8 cellular contexts compared by ENCODE assay signal in the genomic region with DNA sequence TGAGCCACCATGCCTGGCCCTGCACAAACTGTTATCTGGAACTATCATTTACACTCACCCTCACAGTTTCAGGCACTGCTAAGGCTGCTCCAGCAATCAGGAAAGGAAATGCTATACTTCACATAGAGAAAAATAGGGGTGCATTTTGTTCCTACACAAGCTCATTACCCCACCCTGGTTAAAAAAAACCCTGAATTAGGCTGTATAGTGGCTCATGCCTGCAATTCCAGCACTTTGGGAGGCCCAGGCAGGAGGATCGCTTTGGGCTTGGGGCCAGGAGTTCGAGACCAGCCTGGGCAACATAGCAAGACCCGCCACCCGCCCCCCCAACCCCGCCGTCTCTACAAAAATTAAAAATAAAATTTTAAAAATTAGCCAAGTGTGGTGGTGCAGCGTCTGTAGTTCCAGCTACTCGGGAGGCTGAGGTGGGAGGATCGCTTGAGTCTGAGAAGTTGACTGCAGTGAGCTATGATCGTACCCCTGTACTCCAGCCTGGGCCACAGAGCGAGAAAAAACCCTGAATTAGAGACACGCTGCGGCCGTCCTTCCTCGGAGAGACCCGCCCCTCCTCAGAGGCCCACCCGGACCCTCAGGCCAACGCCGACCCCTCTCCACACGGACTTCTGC. TPM values are rescaled to one million over a fixed set of nuclear protein-coding genes. Genes with fewer than 3 reads are reported as not detected.
DNase-seq lines count a peak whose midpoint lies in the region; ATAC-seq and TF ChIP-seq lines count a peak whose summit lies in the region.

No MANE protein-coding gene starts in this region.

- H3K36me3 ChIP-seq in PC-3 (ENCODE audit: low read depth, low read length), result peaks cover 4% of the 10 kb centered on the region
- peaks cover 18 to 61% of the 10 kb centered on the region in 2 donors for H3K36me3 ChIP-seq in neuronal stem cell (replicated peaks in 1 of 2; ENCODE audit: control insufficient read depth in 2 of 2, insufficient read depth in 2 of 2, low read length in 2 of 2)

- H3K79me1 ChIP-seq in neuronal stem cell (ENCODE audit: low read depth, low read length), result peaks cover 16% of the 10 kb centered on the region

- H2BK15ac ChIP-seq in neuronal stem cell (ENCODE audit: low read length), result peak overlapping the region; percentile 91

- H3K9me3 ChIP-seq in PC-3 (ENCODE audit: low read length) (no peaks in the 10 kb centered on the region), neuronal stem cell (replicated peaks in 1 of 2; ENCODE audit: control insufficient read depth in 2 of 2, insufficient read depth in 1 of 2, low read depth in 1 of 2, low read length in 2 of 2) (no peaks in the 10 kb centered on the region)

- peak; percentile 2 for ATAC-seq in GM21825 (IDR thresholded peaks at IDR 0.05; ENCODE audit: unreplicated experiment)
- peak; percentile 23 for ATAC-seq in PC-3

- DNase-seq in PC-3 (no peak), epithelial cell of prostate (ENCODE audit: low read depth, low spot score) (no peak), neuronal stem cell (ENCODE audit: low spot score) (no peak), NCI-H226 (no peak), NCI-H446 treated with DMSO at 0.1 percent for 48 hours (lab: John Stamatoyannopoulos, UW) (no peak)
- DNase-seq in stimulated activated CD8-positive, alpha-beta memory T cell treated with anti-CD3 and anti-CD28 coated beads, Interleukin-4, amount 100 ng/mL, for 48 hours, result no peak
- no peak for DNase-seq in activated effector memory CD4-positive, alpha-beta T cell treated with Interleukin-2 at 50 U/mL for 16 hours

- 0 out of 2 replicates have a peak, but pooled peaks cover 6% of the 10 kb centered on the region for H4K20me1 ChIP-seq in PC-3 (ENCODE audit: low read length)

- H3K4me2 ChIP-seq in PC-3 (ENCODE audit: low read length) (peak overlapping the region; percentile 94), neuronal stem cell (ENCODE audit: insufficient read depth, low read length, poor library complexity, severe bottlenecking) (peak overlapping the region; percentile 76)

- POLR2A ChIA-PET in PC-3 (lab: Charles Lee; ENCODE audit: unreplicated experiment), result no interaction called here

- H2AFZ ChIP-seq in PC-3 (ENCODE audit: low read length) (peak overlapping the region; percentile 96), neuronal stem cell (ENCODE audit: low read length) (peak overlapping the region; percentile 99)

- H2BK5ac ChIP-seq in neuronal stem cell (ENCODE audit: low read length), result peak overlapping the region; percentile 79

- H3K14ac ChIP-seq in neuronal stem cell (ENCODE audit: low read length), result peak overlapping the region; percentile 85

- TF ChIP-seq CTCF in PC-3 (conservative IDR thresholded peaks at IDR 0.05; ENCODE audit: low read depth, low read length), result no peak

- H3K27me3 ChIP-seq in PC-3 (ENCODE audit: low read length) (no peaks in the 10 kb centered on the region), neuronal stem cell (ENCODE audit: control insufficient read depth in 3 of 3, insufficient read depth in 3 of 3, low read depth in 1 of 3, low read length in 3 of 3) (no peaks in the 10 kb centered on the region)

- peak overlapping the region; percentile 98 for H3K9ac ChIP-seq in PC-3 (ENCODE audit: low read length)
- peak overlapping the region; percentile 91 for H3K9ac ChIP-seq in neuronal stem cell (ENCODE audit: low read depth, low read length, poor library complexity)

- WGBS in neuronal stem cell (ENCODE audit: extremely low coverage in 2 of 2, insufficient read length in 2 of 2, insufficient replicate concordance in 1 of 2), 2 donors, result no CpG with 5 or more reads among the region's 20 CpGs

- H3K27ac ChIP-seq in PC-3 (ENCODE audit: low read length) (peak overlapping the region; percentile 49), epithelial cell of prostate (peak overlapping the region; percentile 71), neuronal stem cell (replicated peaks; ENCODE audit: low read length) (no peak overlapping the region)

- no peak overlapping the region for H3K4ac ChIP-seq in neuronal stem cell (ENCODE audit: low read length)

- peak overlapping the region; percentile 76 for H4K8ac ChIP-seq in neuronal stem cell (ENCODE audit: low read depth, low read length)

- H2BK12ac ChIP-seq in neuronal stem cell (ENCODE audit: low read length), result peak overlapping the region; percentile 78

- H4K91ac ChIP-seq in neuronal stem cell (ENCODE audit: low read depth, low read length, poor library complexity), result no peak overlapping the region

- H3K18ac ChIP-seq in neuronal stem cell (ENCODE audit: low read length), result peak overlapping the region; percentile 95

- peak overlapping the region; percentile 99 for H3K4me3 ChIP-seq in PC-3 (ENCODE audit: low read length)
- H3K4me3 ChIP-seq in neuronal stem cell (ENCODE audit: low read length in 2 of 2), result peak overlapping the region; percentile 86 to 98

- intact Hi-C loops in PC-3 (cut with micrococcal nuclease), result loop anchor here (2.0 kb wide), 1 partner anchor 29 kb away; the partner anchor contains the start of genes BUD31 and PDAP1

- TSS peak; percentile 62 for BruUV-seq in PC-3 (replicated peaks; lab: Mats Ljungman, UMichigan)

- no peak overlapping the region for H2BK120ac ChIP-seq in neuronal stem cell (ENCODE audit: low read depth, low read length)

- peaks cover 49% of the 10 kb centered on the region for H3K79me2 ChIP-seq in PC-3 (ENCODE audit: low read length)

- H3F3A ChIP-seq in PC-3 (ENCODE audit: low read length, unreplicated experiment), result no peaks in the 10 kb centered on the region

- no peaks in the 10 kb centered on the region for H3K9me2 ChIP-seq in PC-3 (replicated peaks; ENCODE audit: low read length)

- H3K23ac ChIP-seq in neuronal stem cell (ENCODE audit: low read depth, low read length, poor library complexity), result peak overlapping the region; percentile 98

- CTCF ChIA-PET in PC-3 (lab: Charles Lee), result no interaction called here

- H3K4me1 ChIP-seq in PC-3 (ENCODE audit: insufficient read depth, low read length) (peaks cover 13% of the 10 kb centered on the region), neuronal stem cell (ENCODE audit: control insufficient read depth in 2 of 2, insufficient read depth in 1 of 2, low read depth in 1 of 2, low read length in 2 of 2) (peaks cover 8 to 12% of the 10 kb centered on the region in 2 donors)

- H2AK5ac ChIP-seq in neuronal stem cell (ENCODE audit: low read depth, low read length), result peak overlapping the region; percentile 61

RNA-seq across cellular contexts. Expression of gene PTCD1, which starts 0.5 kb away (rescaled TPM):
- total RNA-seq in PC-3 (2014; rRNA removed), result 10.4 and 11.5 TPM in 2 replicates
- 4.5 TPM for polyA plus RNA-seq in neuronal stem cell (2013, experiment 1 of 2)
- polyA plus RNA-seq in neuronal stem cell (2013, experiment 2 of 2), result 4.8 TPM

RNA-seq across cellular contexts. Expression of gene CPSF4, which starts 0.7 kb away (rescaled TPM):
- 49.5 and 65.3 TPM in 2 replicates for total RNA-seq in PC-3 (2014; rRNA removed)
- polyA plus RNA-seq in neuronal stem cell (2013, experiment 1 of 2), result 67.4 TPM
- 65.7 TPM for polyA plus RNA-seq in neuronal stem cell (2013, experiment 2 of 2)

RNA-seq across cellular contexts. Expression of gene ATP5MF, which starts 27.9 kb away (rescaled TPM):
- total RNA-seq in PC-3 (2014; rRNA removed), result 660 and 1,030 TPM in 2 replicates
- polyA plus RNA-seq in neuronal stem cell (2013, experiment 1 of 2), result 640 TPM
- 634 TPM for polyA plus RNA-seq in neuronal stem cell (2013, experiment 2 of 2)

RNA-seq across cellular contexts. Expression of gene BUD31, which starts 29.3 kb away (rescaled TPM):
- 120 and 144 TPM in 2 replicates for total RNA-seq in PC-3 (2014; rRNA removed)
- 118 TPM for polyA plus RNA-seq in neuronal stem cell (2013, experiment 1 of 2)
- 113 TPM for polyA plus RNA-seq in neuronal stem cell (2013, experiment 2 of 2)

RNA-seq across cellular contexts. Expression of gene PDAP1, which starts 29.7 kb away (rescaled TPM):
- total RNA-seq in PC-3 (2014; rRNA removed), result 58.6 and 84.7 TPM in 2 replicates
- 126 TPM for polyA plus RNA-seq in neuronal stem cell (2013, experiment 1 of 2)
- 129 TPM for polyA plus RNA-seq in neuronal stem cell (2013, experiment 2 of 2)
